23 cellular contexts compared by ENCODE assay signal in genomic region chr5:33160871-33161270, GRCh38.
"Had no signal": no experiment of that assay in that cellular context is flagged by ENCODE, and none has a peak within 500 bp of the region (broad histone marks: within the 10 kb centered on the region; RNA-seq: fewer than 3 reads in every experiment).

No MANE protein-coding gene starts in this region.

- H3K27me3 ChIP-seq: MG63, SJSA1 had no signal

- H3K27ac ChIP-seq: HL-60, SJSA1, SK-N-MC had no signal

- H3K27me3 Mint-ChIP-seq: T-cell had no signal

- H3K36me3 Mint-ChIP-seq: T-cell had no signal

- H3K4me3 Mint-ChIP-seq: T-cell; T-helper 1 cell treated with Interleukin-12 subunit alpha and Interleukin-12 subunit beta and Interleukin-4 antibody, amounts not matched to agents 30 μg/mL and 1 μg/mL, for 36 hours had no signal

- H3K27ac Mint-ChIP-seq: T-cell; T-helper 1 cell treated with Interleukin-12 subunit alpha and Interleukin-12 subunit beta and Interleukin-4 antibody, amounts not matched to agents 30 μg/mL and 1 μg/mL, for 36 hours had no signal

- DNase-seq: KBM-7, MG63, NCI-H1092, NCI-H1105 treated with DMSO at 0.1 percent for 48 hours, NCI-H1417 treated with DMSO at 0.1 percent for 48 hours, NCI-H146, NCI-H1694 treated with DMSO at 0.1 percent for 48 hours, NCI-H1930, NCI-H2171 treated with DMSO at 0.1 percent for 48 hours, NCI-H345, NCI-H446 treated with DMSO at 0.1 percent for 48 hours, NCI-H510A treated with DMSO at 0.1 percent for 48 hours, NCI-H526, NCI-H774, Right ventricle myocardium superior, RPMI8226, SIG-M5, SW 1271, T-cell had no signal

- H3K4me3 ChIP-seq: MG63, SJSA1, SK-N-MC had no signal

- H3K9me3 ChIP-seq: SJSA1 had no signal

- H3K36me3 ChIP-seq: MG63, SJSA1 had no signal

- H3K4me1 ChIP-seq: SJSA1 had no signal
